ENCODE assay signal across 1 cellular context in genomic region chr7:157027568-157028527, GRCh38.
TF ChIP-seq lines count a peak whose summit lies in the region.

No MANE protein-coding gene starts in this region.

TF ChIP-seq in K562, 482 proteins besides CTCF, POLR2A, EP300 and RAD21 (continued from another document):
- TF ChIP-seq PRDM10 (IDR thresholded peaks at IDR 0.05; ENCODE audit: partially characterized antibody): no peak
- TF ChIP-seq RFX5 (IDR thresholded peaks at IDR 0.05; ENCODE audit: low read depth, low read length): no peak
- TF ChIP-seq KDM2B (CRISPR knock-in tag; IDR thresholded peaks at IDR 0.05): no peak
- TF ChIP-seq ATF3 (IDR thresholded peaks at IDR 0.05): peak; percentile 49
- TF ChIP-seq ATF3 (CRISPR knock-in tag; conservative IDR thresholded peaks at IDR 0.05): no peak
- TF ChIP-seq SMAD1 (IDR thresholded peaks at IDR 0.05; ENCODE audit: low read depth, low read length, partially characterized antibody): peak; percentile 26
- TF ChIP-seq CEBPG (CRISPR knock-in tag; IDR thresholded peaks at IDR 0.05): no peak
- peak; percentile 73 to 76 for TF ChIP-seq CEBPG (tag; conservative IDR thresholded peaks at IDR 0.05 in 1 of 2, IDR thresholded peaks at IDR 0.05 in 1 of 2)
- no peak for TF ChIP-seq ZSCAN32 (CRISPR knock-in tag; IDR thresholded peaks at IDR 0.05)
- no peak for TF ChIP-seq CSDE1 (IDR thresholded peaks at IDR 0.05)
- TF ChIP-seq, protein P1, sequence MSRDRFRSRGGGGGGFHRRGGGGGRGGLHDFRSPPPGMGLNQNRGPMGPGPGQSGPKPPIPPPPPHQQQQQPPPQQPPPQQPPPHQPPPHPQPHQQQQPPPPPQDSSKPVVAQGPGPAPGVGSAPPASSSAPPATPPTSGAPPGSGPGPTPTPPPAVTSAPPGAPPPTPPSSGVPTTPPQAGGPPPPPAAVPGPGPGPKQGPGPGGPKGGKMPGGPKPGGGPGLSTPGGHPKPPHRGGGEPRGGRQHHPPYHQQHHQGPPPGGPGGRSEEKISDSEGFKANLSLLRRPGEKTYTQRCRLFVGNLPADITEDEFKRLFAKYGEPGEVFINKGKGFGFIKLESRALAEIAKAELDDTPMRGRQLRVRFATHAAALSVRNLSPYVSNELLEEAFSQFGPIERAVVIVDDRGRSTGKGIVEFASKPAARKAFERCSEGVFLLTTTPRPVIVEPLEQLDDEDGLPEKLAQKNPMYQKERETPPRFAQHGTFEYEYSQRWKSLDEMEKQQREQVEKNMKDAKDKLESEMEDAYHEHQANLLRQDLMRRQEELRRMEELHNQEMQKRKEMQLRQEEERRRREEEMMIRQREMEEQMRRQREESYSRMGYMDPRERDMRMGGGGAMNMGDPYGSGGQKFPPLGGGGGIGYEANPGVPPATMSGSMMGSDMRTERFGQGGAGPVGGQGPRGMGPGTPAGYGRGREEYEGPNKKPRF (IDR thresholded peaks at IDR 0.05; ENCODE audit: low read depth, low read length): no peak
- TF ChIP-seq MTA3 (IDR thresholded peaks at IDR 0.05; ENCODE audit: borderline replicate concordance): no peak
